16 cellular contexts compared by ENCODE assay signal in genomic region chr1:11787804-11788436, GRCh38. TPM values are rescaled to one million over a fixed set of nuclear protein-coding genes. Genes with fewer than 3 reads are reported as not detected.
DNase-seq lines count a peak whose midpoint lies in the region; ATAC-seq and TF ChIP-seq lines count a peak whose summit lies in the region.
"Had no signal": no experiment of that assay in that cellular context is flagged by ENCODE, and none has a peak within 500 bp of the region (broad histone marks: within the 10 kb centered on the region; RNA-seq: fewer than 3 reads in every experiment).

No MANE protein-coding gene starts in this region.

- CTCF ChIA-PET in activated B cell treated with CpG ODN at 0.5 μM for 24 hours (lab: Charles Lee) = interaction anchor here (0.8 to 1.5 kb wide), 3 partner anchors 8 to 243 kb away, joined by 3 to 5 read pairs (median 4); no protein-coding TSS in a partner anchor

- TF ChIP-seq POLR2A in transverse colon (IDR thresholded peaks at IDR 0.05) = no peak

- in situ Hi-C loops in transverse colon (cut with MboI; ENCODE audit: low pct_ligation_motif_present in 1 of 4, low pct_unique_long_range_greater_than_20kb in 1 of 4, low sequenced_read_pairs in 3 of 4) = no loop called here

- ATAC-seq in activated B cell treated with CpG ODN at 0.5 μM for 24 hours (ENCODE audit: low read depth) (no peak), GM19328 (IDR thresholded peaks at IDR 0.05; ENCODE audit: unreplicated experiment) (no peak)
- ATAC-seq in effector memory CD8-positive, alpha-beta T cell (replicated peaks) = no peak
- ATAC-seq: naive thymus-derived CD8-positive, alpha-beta T cell had no signal

- H3K27me3 ChIP-seq in cardiac muscle cell (no peaks in the 10 kb centered on the region), transverse colon (no peaks in the 10 kb centered on the region)

- DNase-seq in activated B cell treated with CpG ODN at 0.5 μM for 24 hours = no peak
- DNase-seq in cardiac muscle cell (ENCODE audit: low read depth in 1 of 2, low spot score in 1 of 2) = no peak
- DNase-seq in osteocyte (ENCODE audit: extremely low spot score, unreplicated experiment) = no peak
- no peak for DNase-seq in transverse colon
- no peak for DNase-seq in superior temporal gyrus (ENCODE audit: extremely low spot score)
- DNase-seq in effector memory CD8-positive, alpha-beta T cell = no peak
- DNase-seq in Kasumi-1 (lab: John Stamatoyannopoulos, UW) = no peak
- DNase-seq: activated CD4-positive, alpha-beta T cell treated with anti-CD3 and anti-CD28 coated beads, Interleukin-2, amount 50 U/mL, for 1 hour; activated naive CD4-positive, alpha-beta T cell treated with anti-CD3 and anti-CD28 coated beads, Interleukin-2, amount 10 ng/mL, durations not matched to agents 7 days and 5 days; effector memory CD4-positive, alpha-beta T cell; naive thymus-derived CD8-positive, alpha-beta T cell; NCI-H1048; NCI-H524 treated with DMSO at 0.1 percent for 48 hours; stimulated activated CD4-positive, alpha-beta T cell treated with anti-CD3 and anti-CD28 coated beads, Interleukin-4, amount 100 ng/mL, for 24 hours had no signal

- peaks cover 39% of the 10 kb centered on the region for H3K4me1 Mint-ChIP-seq in activated B cell treated with CpG ODN at 0.5 μM for 24 hours
- H3K4me1 Mint-ChIP-seq in osteocyte (ENCODE audit: unreplicated experiment) = peaks cover 51% of the 10 kb centered on the region
- peaks cover 6 to 10% of the 10 kb centered on the region in 2 donors for H3K4me1 Mint-ChIP-seq in effector memory CD8-positive, alpha-beta T cell (ENCODE audit: low read depth in 2 of 2)
- H3K4me1 Mint-ChIP-seq: activated naive CD4-positive, alpha-beta T cell treated with anti-CD3 and anti-CD28 coated beads, Interleukin-2, amount 10 ng/mL, durations not matched to agents 7 days and 5 days had no signal

- H3K36me3 ChIP-seq in cardiac muscle cell (no peaks in the 10 kb centered on the region), transverse colon (no peaks in the 10 kb centered on the region)

- POLR2A ChIA-PET in activated B cell treated with CpG ODN at 0.5 μM for 24 hours (lab: Charles Lee) = interaction anchor here (1.4 to 4.3 kb wide), 2 partner anchors 19 to 121 kb away, joined by 4 to 17 read pairs; partner anchors contain the start of gene CLCN6

- no peaks in the 10 kb centered on the region for H3K9me3 Mint-ChIP-seq in activated B cell treated with CpG ODN at 0.5 μM for 24 hours
- H3K9me3 Mint-ChIP-seq in osteocyte (ENCODE audit: unreplicated experiment) = no peaks in the 10 kb centered on the region
- no peaks in the 10 kb centered on the region for H3K9me3 Mint-ChIP-seq in effector memory CD8-positive, alpha-beta T cell
- H3K9me3 Mint-ChIP-seq: activated naive CD4-positive, alpha-beta T cell treated with anti-CD3 and anti-CD28 coated beads, Interleukin-2, amount 10 ng/mL, durations not matched to agents 7 days and 5 days; naive thymus-derived CD8-positive, alpha-beta T cell had no signal

- 44 to 78% methylated on average over 3 to 10 of the region's 14 CpGs for WGBS in transverse colon (ENCODE audit: low coverage in 1 of 2), 2 donors

- H3K4me1 ChIP-seq in cardiac muscle cell (ENCODE audit: low read depth) (peaks cover 78% of the 10 kb centered on the region), transverse colon (peaks cover 48 to 66% (median 56%) of the 10 kb centered on the region in 4 donors)

- H3K27ac ChIP-seq in cardiac muscle cell = peak overlapping the region; percentile 98
- peak overlapping the region; percentile 82 to 92 (median 84) for H3K27ac ChIP-seq in transverse colon

- TF ChIP-seq CTCF in activated B cell treated with CpG ODN at 0.5 μM for 24 hours (IDR thresholded peaks at IDR 0.05) = no peak
- no peak for TF ChIP-seq CTCF in cardiac muscle cell (IDR thresholded peaks at IDR 0.05; ENCODE audit: low read depth, low read length)
- no peak for TF ChIP-seq CTCF in osteocyte (IDR thresholded peaks at IDR 0.05)
- no peak for TF ChIP-seq CTCF in transverse colon (IDR thresholded peaks at IDR 0.05)

- H3K36me3 Mint-ChIP-seq in activated B cell treated with CpG ODN at 0.5 μM for 24 hours (ENCODE audit: low read depth) (peaks cover 32% of the 10 kb centered on the region), osteocyte (ENCODE audit: unreplicated experiment) (peaks cover 10% of the 10 kb centered on the region)
- peaks cover 9% of the 10 kb centered on the region for H3K36me3 Mint-ChIP-seq in effector memory CD8-positive, alpha-beta T cell (ENCODE audit: insufficient read depth)
- H3K36me3 Mint-ChIP-seq: activated naive CD4-positive, alpha-beta T cell treated with anti-CD3 and anti-CD28 coated beads, Interleukin-2, amount 10 ng/mL, durations not matched to agents 7 days and 5 days had no signal

- H3K4me3 ChIP-seq in cardiac muscle cell (no peak overlapping the region), transverse colon (no peak overlapping the region)

- no peaks in the 10 kb centered on the region for H3K27me3 Mint-ChIP-seq in activated B cell treated with CpG ODN at 0.5 μM for 24 hours
- no peaks in the 10 kb centered on the region for H3K27me3 Mint-ChIP-seq in osteocyte (ENCODE audit: unreplicated experiment)
- H3K27me3 Mint-ChIP-seq in effector memory CD8-positive, alpha-beta T cell = no peaks in the 10 kb centered on the region
- H3K27me3 Mint-ChIP-seq: naive thymus-derived CD8-positive, alpha-beta T cell had no signal

- H3K9me3 ChIP-seq in cardiac muscle cell (ENCODE audit: low read depth) (no peaks in the 10 kb centered on the region), transverse colon (no peaks in the 10 kb centered on the region)

- H3K4me3 Mint-ChIP-seq in activated B cell treated with CpG ODN at 0.5 μM for 24 hours (no peak overlapping the region), osteocyte (ENCODE audit: unreplicated experiment) (no peak overlapping the region)
- no peak overlapping the region for H3K4me3 Mint-ChIP-seq in effector memory CD8-positive, alpha-beta T cell
- H3K4me3 Mint-ChIP-seq: activated naive CD4-positive, alpha-beta T cell treated with anti-CD3 and anti-CD28 coated beads, Interleukin-2, amount 10 ng/mL, durations not matched to agents 7 days and 5 days; naive thymus-derived CD8-positive, alpha-beta T cell had no signal

- TF ChIP-seq EP300 in transverse colon (IDR thresholded peaks at IDR 0.05; ENCODE audit: low read depth) = no peak

- H3K27ac Mint-ChIP-seq in activated B cell treated with CpG ODN at 0.5 μM for 24 hours (peak overlapping the region; percentile 30), osteocyte (ENCODE audit: unreplicated experiment) (peak overlapping the region; percentile 62)
- H3K27ac Mint-ChIP-seq in effector memory CD8-positive, alpha-beta T cell = peak overlapping the region in 1 of 2 donors; percentile 60
- H3K27ac Mint-ChIP-seq: activated naive CD4-positive, alpha-beta T cell treated with anti-CD3 and anti-CD28 coated beads, Interleukin-2, amount 10 ng/mL, durations not matched to agents 7 days and 5 days had no signal

- intact Hi-C loops in activated B cell treated with CpG ODN at 0.5 μM for 24 hours (cut with micrococcal nuclease) = loop anchor here (10.0 kb wide), 1 partner anchor 47 kb away; no protein-coding TSS in a partner anchor
- intact Hi-C loops in transverse colon (cut with DNase I; ENCODE audit: low total_unique reads) = no loop called here

RNA-seq across cellular contexts. Expression of gene MTHFR, which starts 17.8 kb away (rescaled TPM):
- total RNA-seq in activated B cell treated with CpG ODN at 0.5 μM for 24 hours (54.1 and 56.9 TPM in 2 replicates), cardiac muscle cell (54.7 and 64.0 TPM in 2 replicates), osteocyte (30.5 and 33.2 TPM in 2 replicates), transverse colon (100 to 1,000 TPM in 1 of 4 donors, 10 to 100 TPM in 3; 42.8 to 141 (median 48.3) TPM)
- 29.0 and 37.5 TPM in 2 replicates for polyA plus RNA-seq in cardiac muscle cell

RNA-seq across cellular contexts. Expression of gene CLCN6, which starts 18.1 kb away (rescaled TPM):
- total RNA-seq in activated B cell treated with CpG ODN at 0.5 μM for 24 hours (66.0 and 79.6 TPM in 2 replicates), cardiac muscle cell (22.5 and 27.8 TPM in 2 replicates), osteocyte (27.8 and 30.4 TPM in 2 replicates), transverse colon (100 to 1,000 TPM in 1 of 4 donors, 10 to 100 TPM in 3; 14.0 to 184 (median 30.7) TPM)
- polyA plus RNA-seq in cardiac muscle cell = 15.8 and 31.8 TPM in 2 replicates

RNA-seq across cellular contexts. Expression of gene C1orf167, which starts 25.9 kb away (rescaled TPM):
- not detected in 2 replicates for total RNA-seq in activated B cell treated with CpG ODN at 0.5 μM for 24 hours
- total RNA-seq in cardiac muscle cell = 0.14 and 1.4 TPM in 2 replicates
- 0.44 and 1.00 TPM in 2 replicates for polyA plus RNA-seq in cardiac muscle cell
- total RNA-seq in osteocyte = not detected in 2 replicates
- under 1 TPM in 1 of 4 donors, not detected in 3; 0.48 TPM for total RNA-seq in transverse colon
- total RNA-seq: naive thymus-derived CD8-positive, alpha-beta T cell; SK-MEL-5 had no signal
- polyA plus RNA-seq: naive thymus-derived CD8-positive, alpha-beta T cell had no signal

RNA-seq across cellular contexts. Expression of gene AGTRAP, which starts 52.0 kb away (rescaled TPM):
- 10.9 and 13.9 TPM in 2 replicates for total RNA-seq in activated B cell treated with CpG ODN at 0.5 μM for 24 hours
- 56.7 and 58.6 TPM in 2 replicates for total RNA-seq in cardiac muscle cell
- 81.4 and 94.0 TPM in 2 replicates for polyA plus RNA-seq in cardiac muscle cell
- 25.4 and 30.4 TPM in 2 replicates for total RNA-seq in osteocyte
- total RNA-seq in transverse colon = 10 to 100 TPM in 3 of 4 donors, 1 to 10 TPM in 1; 1.2 to 27.0 (median 22.7) TPM

RNA-seq across cellular contexts. Expression of gene NPPA, which starts 59.7 kb away (rescaled TPM):
- total RNA-seq in activated B cell treated with CpG ODN at 0.5 μM for 24 hours (not detected in 2 replicates), cardiac muscle cell (57.5 and 331 TPM in 2 replicates), osteocyte (not detected in 2 replicates), transverse colon (not detected)
- polyA plus RNA-seq in cardiac muscle cell = 90.0 and 601 TPM in 2 replicates
- total RNA-seq: naive thymus-derived CD8-positive, alpha-beta T cell; SK-MEL-5 had no signal
- polyA plus RNA-seq: naive thymus-derived CD8-positive, alpha-beta T cell had no signal
